1 cellular context compared by ENCODE assay signal in the genomic region with DNA sequence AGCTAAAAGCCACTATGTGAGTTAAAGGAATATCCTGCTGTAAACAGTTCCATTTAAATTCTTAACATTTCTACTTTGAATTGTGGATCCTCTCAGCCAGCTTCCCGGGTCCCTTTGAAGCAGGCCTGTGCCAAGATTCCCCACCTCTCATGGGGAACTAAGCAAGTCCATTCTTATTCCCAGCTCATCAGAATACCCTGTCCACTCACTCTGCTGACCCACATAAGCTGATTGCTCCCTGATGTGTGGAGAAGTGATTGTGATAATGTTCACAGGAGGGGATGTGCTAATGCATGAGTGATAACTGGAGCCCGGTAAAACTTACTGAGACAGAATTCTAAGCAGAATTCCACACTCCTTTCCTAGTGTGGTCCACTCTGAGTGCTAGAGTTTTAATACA.
TF ChIP-seq lines count a peak whose summit lies in the region.

No MANE protein-coding gene starts in this region.

TF ChIP-seq in WTC11, 78 proteins besides CTCF, POLR2A, EP300 and RAD21 (continued from another document):
- TF ChIP-seq ARID4B (CRISPR knock-in tag; IDR thresholded peaks at IDR 0.05; ENCODE audit: borderline replicate concordance) (no peak), HMGA2 (CRISPR knock-in tag; IDR thresholded peaks at IDR 0.05) (no peak), USF1 (CRISPR knock-in tag; IDR thresholded peaks at IDR 0.05) (no peak), ZNF396 (CRISPR knock-in tag; IDR thresholded peaks at IDR 0.05; ENCODE audit: borderline replicate concordance) (no peak), GTF2I (CRISPR knock-in tag; conservative IDR thresholded peaks at IDR 0.05) (no peak), ZNF423 (CRISPR knock-in tag; IDR thresholded peaks at IDR 0.05) (no peak), ZSCAN18 (CRISPR knock-in tag; IDR thresholded peaks at IDR 0.05) (no peak), ZNF138 (CRISPR knock-in tag; conservative IDR thresholded peaks at IDR 0.05) (no peak), TCF7 (CRISPR knock-in tag; IDR thresholded peaks at IDR 0.05; ENCODE audit: low read depth) (no peak), NR3C1 (CRISPR knock-in tag; conservative IDR thresholded peaks at IDR 0.05; ENCODE audit: low read depth) (no peak)
